ENCODE assay signal across 8 cellular contexts in the genomic region with DNA sequence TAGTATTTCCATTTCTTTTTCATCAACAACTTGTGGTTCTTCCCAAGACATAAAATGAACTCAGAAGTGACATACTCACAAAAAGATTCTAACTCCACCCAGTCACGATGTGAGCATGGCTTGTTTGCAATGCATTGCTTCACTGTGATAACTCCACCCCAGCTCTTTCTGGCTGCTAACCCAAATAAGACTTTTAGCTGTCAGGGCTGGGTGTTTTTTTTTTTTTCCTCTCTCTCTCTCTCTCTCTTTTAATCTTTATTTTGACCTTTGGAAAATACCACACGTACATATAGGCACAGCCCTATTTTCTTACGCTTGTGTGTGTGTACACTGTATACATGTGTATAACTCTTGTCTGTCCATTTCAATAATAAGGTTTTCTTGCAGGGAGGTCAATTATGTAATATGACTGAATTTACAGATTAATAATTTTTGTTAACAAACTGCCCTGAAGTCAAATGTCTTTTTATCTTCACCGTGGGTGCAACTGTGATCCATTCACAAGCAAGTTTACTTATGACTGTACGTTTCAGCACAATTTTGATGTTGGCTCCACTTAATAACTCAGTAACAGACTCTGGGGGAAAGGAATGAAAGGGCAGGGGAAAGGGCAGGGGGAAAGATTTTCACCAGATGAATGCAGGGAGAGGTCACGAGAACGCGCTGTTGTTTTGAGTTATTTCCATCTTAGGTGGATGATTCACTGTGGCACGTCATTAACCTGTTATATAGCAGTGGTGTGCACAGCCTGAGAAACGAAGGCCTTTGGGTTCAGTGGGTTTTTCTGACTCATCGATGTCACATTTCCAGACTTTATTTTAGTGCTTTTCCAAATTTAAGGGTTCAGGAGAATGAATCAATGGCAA. TPM values are rescaled to one million over a fixed set of nuclear protein-coding genes. Genes with fewer than 3 reads are reported as not detected.
DNase-seq lines count a peak whose midpoint lies in the region; ATAC-seq and TF ChIP-seq lines count a peak whose summit lies in the region.

No MANE protein-coding gene starts in this region.

- no peaks in the 10 kb centered on the region for H3K9me3 ChIP-seq in RWPE2 (ENCODE audit: severe bottlenecking)
- no peaks in the 10 kb centered on the region for H3K9me3 ChIP-seq in adipocyte (ENCODE audit: control insufficient read depth, low read length)
- no peaks in the 10 kb centered on the region for H3K9me3 ChIP-seq in lung (ENCODE audit: control insufficient read depth in 2 of 2, insufficient read depth in 1 of 2, low read length in 1 of 2)
- H3K9me3 ChIP-seq in testis, result no peaks in the 10 kb centered on the region

- DNase-seq in GM13977 (ENCODE audit: low spot score) (peak; percentile 30), RWPE2 (ENCODE audit: low spot score) (no peak), adipocyte (ENCODE audit: low read depth) (peak; percentile 84), lung (ENCODE audit: low spot score) (no peak), dermis blood vessel endothelial cell (no peak), testis (no peak)
- DNase-seq in stimulated activated naive CD4-positive, alpha-beta T cell (lab: John Stamatoyannopoulos, UW), result peak; percentile 23 to 66 (median 60)

- TF ChIP-seq POLR2A in testis (IDR thresholded peaks at IDR 0.05), result no peak

- ATAC-seq in HG02840 (IDR thresholded peaks at IDR 0.05; ENCODE audit: low FRiP score, unreplicated experiment), result peak; percentile 82
- ATAC-seq in RWPE2 (ENCODE audit: low read depth), result peak; percentile 87
- peak; percentile 45 for ATAC-seq in lung (ENCODE audit: insufficient read depth, low FRiP score)

- H3K4me1 ChIP-seq in RWPE2 (ENCODE audit: insufficient read depth, poor library complexity, severe bottlenecking) (peaks cover 18% of the 10 kb centered on the region), adipocyte (ENCODE audit: control insufficient read depth, insufficient read depth, low read length) (peaks cover 70% of the 10 kb centered on the region), lung (ENCODE audit: control insufficient read depth in 2 of 2, insufficient read depth in 2 of 2, low read length in 2 of 2) (peaks cover 0 to 2% of the 10 kb centered on the region in 2 donors), testis (no peaks in the 10 kb centered on the region)

- H3K36me3 ChIP-seq in RWPE2 (ENCODE audit: low read depth), result no peaks in the 10 kb centered on the region
- peaks cover 5% of the 10 kb centered on the region for H3K36me3 ChIP-seq in adipocyte (ENCODE audit: control insufficient read depth, insufficient read depth, low read length, severe bottlenecking)
- H3K36me3 ChIP-seq in lung (ENCODE audit: control insufficient read depth in 2 of 2, insufficient read depth in 2 of 2, low read length in 2 of 2), result no peaks in the 10 kb centered on the region
- no peaks in the 10 kb centered on the region for H3K36me3 ChIP-seq in testis (ENCODE audit: low read depth, missing control alignments)

- intact Hi-C loops in testis (cut with DNase I; ENCODE audit: low total_unique reads), result no loop called here

- H3K9ac ChIP-seq in adipocyte (ENCODE audit: low read length), result peak overlapping the region; percentile 86

- in situ Hi-C loops in GM13977 (cut with MboI; ENCODE audit: low pct_unique_long_range_greater_than_20kb, low sequenced_read_pairs, unreplicated experiment), result no loop called here

- WGBS in lung, 2 donors, result 49 to 69% methylated on average over 11 of the region's 11 CpGs
- WGBS in testis, 2 donors, result 48 to 55% methylated on average over 11 of the region's 11 CpGs

- H3K4me3 ChIP-seq in RWPE2 (ENCODE audit: severe bottlenecking) (no peak overlapping the region), adipocyte (ENCODE audit: low read length) (peak overlapping the region; percentile 75), lung (no peak overlapping the region), testis (no peak overlapping the region)

- no peak for TF ChIP-seq CTCF in GM13977 (IDR thresholded peaks at IDR 0.05; ENCODE audit: extremely low read depth, insufficient read depth, missing control alignments)
- TF ChIP-seq CTCF in RWPE2 (IDR thresholded peaks at IDR 0.05; ENCODE audit: poor library complexity, severe bottlenecking), result no peak
- TF ChIP-seq CTCF in lung (IDR thresholded peaks at IDR 0.05; ENCODE audit: control extremely low read depth, extremely low read depth), result no peak
- TF ChIP-seq CTCF in testis (IDR thresholded peaks at IDR 0.05), result no peak

- H3K27me3 ChIP-seq in RWPE2 (ENCODE audit: insufficient read depth, poor library complexity, severe bottlenecking) (no peaks in the 10 kb centered on the region), adipocyte (replicated peaks; ENCODE audit: control insufficient read depth, insufficient read depth, low read length) (no peaks in the 10 kb centered on the region), lung (ENCODE audit: control insufficient read depth, insufficient read depth) (no peaks in the 10 kb centered on the region), testis (no peaks in the 10 kb centered on the region)

- H3K27ac ChIP-seq in RWPE2 (ENCODE audit: poor library complexity, severe bottlenecking), result peak overlapping the region; percentile 39
- no peak overlapping the region for H3K27ac ChIP-seq in lung (ENCODE audit: low read depth in 1 of 2, low read length in 1 of 2)
- no peak overlapping the region for H3K27ac ChIP-seq in testis

RNA-seq across cellular contexts. Expression of a gene that starts 49.1 kb away (rescaled TPM):
- total RNA-seq in lung (10 to 100 TPM; 12.2 to 26.0 TPM), dermis blood vessel endothelial cell (0.05 and 0.17 TPM in 2 replicates), testis (1 to 10 TPM in 1 of 2 donors, under 1 TPM in 1; 0.55 to 2.0 TPM)
- polyA plus RNA-seq in lung (10 to 100 TPM in 1 of 2 donors, 1 to 10 TPM in 1; 5.4 to 33.5 TPM), testis (ENCODE audit: insufficient read depth, low read depth, low replicate concordance) (3.0 TPM)

Comparison
In these comparisons a context has a peak if more than half of its experiments do, and no peak if none do; other contexts are left out.
1. DNase-seq: peak in GM13977 (single experiment), adipocyte (single experiment) and stimulated activated naive CD4-positive, alpha-beta T cell (6 of 6); none in RWPE2 (single experiment), lung (single experiment), dermis blood vessel endothelial cell (single experiment) and testis (single experiment).
2. RNA of a gene that starts 49.1 kb away (total RNA-seq): 12.2 to 26.0 TPM in lung; 0.55 to 2.0 TPM in testis and 0.05 to 0.17 TPM in dermis blood vessel endothelial cell; every median in the first group is over 4 times any median in the second.
3. Peak in every context shown above with its lines, with median percentiles within 50 percentile points of each other: ATAC-seq.